16 cellular contexts compared by ENCODE assay signal in the genomic region with DNA sequence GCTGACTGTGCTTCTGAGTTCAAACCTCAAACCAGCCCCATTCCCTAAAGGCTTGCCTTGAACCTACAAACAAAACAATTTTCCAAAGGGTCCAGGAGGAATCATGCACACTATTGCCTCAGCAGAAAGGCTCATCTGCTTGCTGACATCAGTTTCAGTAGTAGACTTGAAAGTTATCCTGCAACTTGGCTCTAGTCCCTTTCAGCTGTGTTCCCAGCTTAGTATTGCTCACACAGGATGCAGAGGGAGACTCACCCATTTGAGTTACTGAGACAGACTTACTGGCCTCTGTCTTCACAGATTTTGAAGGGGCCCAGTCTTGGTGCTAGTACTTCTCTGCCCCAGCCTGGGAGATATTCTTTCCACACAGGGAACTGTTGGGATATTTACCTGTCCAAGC. TPM values are rescaled to one million over a fixed set of nuclear protein-coding genes. Genes with fewer than 3 reads are reported as not detected.
DNase-seq lines count a peak whose midpoint lies in the region; TF ChIP-seq lines count a peak whose summit lies in the region.
"Had no signal": no experiment of that assay in that cellular context is flagged by ENCODE, and none has a peak within 500 bp of the region (broad histone marks: within the 10 kb centered on the region; RNA-seq: fewer than 3 reads in every experiment).

No MANE protein-coding gene starts in this region.

- H3K79me2 ChIP-seq in MM.1S (ENCODE audit: low read length): no peaks in the 10 kb centered on the region

- H3K9ac ChIP-seq in colonic mucosa (ENCODE audit: low read depth in 2 of 2, low read length in 2 of 2) (no peak overlapping the region), MM.1S (ENCODE audit: low read length) (no peak overlapping the region)

- H3K4me1 Mint-ChIP-seq in HFFc6 (ENCODE audit: low read depth): peaks cover 37% of the 10 kb centered on the region
- H3K4me1 Mint-ChIP-seq: immature natural killer cell; naive thymus-derived CD4-positive, alpha-beta T cell had no signal

- no peaks in the 10 kb centered on the region for H3K36me3 ChIP-seq in brain microvascular endothelial cell (replicated peaks)
- no peaks in the 10 kb centered on the region for H3K36me3 ChIP-seq in colonic mucosa
- no peaks in the 10 kb centered on the region for H3K36me3 ChIP-seq in MM.1S (replicated peaks; ENCODE audit: insufficient read depth, low read length)
- no peaks in the 10 kb centered on the region for H3K36me3 ChIP-seq in prostate gland

- H3K4me3 ChIP-seq in brain microvascular endothelial cell (ENCODE audit: low read depth, low read length): no peak overlapping the region
- no peak overlapping the region for H3K4me3 ChIP-seq in colonic mucosa
- no peak overlapping the region for H3K4me3 ChIP-seq in MM.1S (ENCODE audit: low read length)
- no peak overlapping the region for H3K4me3 ChIP-seq in prostate gland
- H3K4me3 ChIP-seq: smooth muscle cell, testis had no signal

- H3K27ac Mint-ChIP-seq in HFFc6: peak overlapping the region; percentile 82
- H3K27ac Mint-ChIP-seq: immature natural killer cell; naive thymus-derived CD4-positive, alpha-beta T cell had no signal

- peak; percentile 38 for DNase-seq in EL
- peak; percentile 69 for DNase-seq in HFFc6
- DNase-seq in brain microvascular endothelial cell: peak; percentile 52
- peak; percentile 38 for DNase-seq in kidney tubule cell (ENCODE audit: low spot score)
- DNase-seq in activated naive CD4-positive, alpha-beta T cell (lab: John Stamatoyannopoulos, UW): no peak
- no peak for DNase-seq in colonic mucosa
- DNase-seq in MM.1S: no peak
- no peak for DNase-seq in prostate gland (ENCODE audit: low spot score)
- DNase-seq: immature natural killer cell; naive thymus-derived CD4-positive, alpha-beta T cell; NCI-H146; NCI-H345; posterior cingulate gyrus; SHP77; testis had no signal

- H3K4me1 ChIP-seq in colonic mucosa (no peaks in the 10 kb centered on the region), MM.1S (ENCODE audit: low read length) (0 out of 2 replicates have a peak, but pooled peaks cover 6% of the 10 kb centered on the region), prostate gland (replicated peaks) (no peaks in the 10 kb centered on the region)
- H3K4me1 ChIP-seq: testis had no signal

- H4K20me1 ChIP-seq in MM.1S (ENCODE audit: insufficient read depth, low read length): no peaks in the 10 kb centered on the region

- no peaks in the 10 kb centered on the region for H3K27me3 ChIP-seq in brain microvascular endothelial cell (replicated peaks)
- H3K27me3 ChIP-seq in colonic mucosa: no peaks in the 10 kb centered on the region
- H3K27me3 ChIP-seq in MM.1S (replicated peaks; ENCODE audit: insufficient read depth, low read length): no peaks in the 10 kb centered on the region
- H3K27me3 ChIP-seq in prostate gland (replicated peaks; ENCODE audit: insufficient read depth): no peaks in the 10 kb centered on the region
- H3K27me3 ChIP-seq: testis had no signal

- TF ChIP-seq CTCF in HFFc6 (IDR thresholded peaks at IDR 0.05) (no peak), brain microvascular endothelial cell (IDR thresholded peaks at IDR 0.05; ENCODE audit: low read depth, low read length, missing control alignments) (no peak), colonic mucosa (IDR thresholded peaks at IDR 0.05) (no peak), MM.1S (IDR thresholded peaks at IDR 0.05; ENCODE audit: low read length) (no peak), prostate gland (IDR thresholded peaks at IDR 0.05) (no peak)

- TF ChIP-seq POLR2A in prostate gland (IDR thresholded peaks at IDR 0.05): no peak

- peaks cover 24% of the 10 kb centered on the region for H3K9me3 Mint-ChIP-seq in HFFc6

- no peaks in the 10 kb centered on the region; the same call in 1 of the 2 replicates for H3K27me3 Mint-ChIP-seq in HFFc6 (ENCODE audit: insufficient read depth)

- H3F3A ChIP-seq in MM.1S (ENCODE audit: insufficient read depth, low read length): no peaks in the 10 kb centered on the region

- intact Hi-C loops in colonic mucosa (cut with DNase I): no loop called here
- intact Hi-C loops in prostate gland (cut with DNase I): no loop called here

- H3K9me3 ChIP-seq in colonic mucosa (no peaks in the 10 kb centered on the region), MM.1S (replicated peaks; ENCODE audit: insufficient read depth, low read length) (no peaks in the 10 kb centered on the region), prostate gland (no peaks in the 10 kb centered on the region)
- H3K9me3 ChIP-seq: testis had no signal

- H3K36me3 Mint-ChIP-seq in HFFc6 (ENCODE audit: low read depth): peaks cover 13% of the 10 kb centered on the region

- no peak overlapping the region for H3K4me3 Mint-ChIP-seq in HFFc6
- H3K4me3 Mint-ChIP-seq: immature natural killer cell; naive thymus-derived CD4-positive, alpha-beta T cell had no signal

- H3K9me2 ChIP-seq in MM.1S (replicated peaks; ENCODE audit: insufficient read depth, low read length): no peaks in the 10 kb centered on the region

- no peak overlapping the region for H2AFZ ChIP-seq in MM.1S (ENCODE audit: low read length)

- H3K27ac ChIP-seq in brain microvascular endothelial cell (no peak overlapping the region), colonic mucosa (no peak overlapping the region), MM.1S (ENCODE audit: low read length) (no peak overlapping the region), prostate gland (no peak overlapping the region)
- H3K27ac ChIP-seq: testis had no signal

- in situ Hi-C loops in brain microvascular endothelial cell (cut with HindIII; ENCODE audit: low pct_ligation_motif_present, low sequenced_read_pairs): no loop called here

- no peak overlapping the region for H3K4me2 ChIP-seq in MM.1S (ENCODE audit: low read depth, low read length)
- H3K4me2 ChIP-seq: smooth muscle cell had no signal

RNA-seq across cellular contexts. Expression of gene TFB1M, which starts 38.5 kb away (rescaled TPM):
- 10 to 100 TPM; 16.7 to 23.0 (median 21.7) TPM for total RNA-seq in HFFc6 (2021; fragmentation: NEBNext Ultra II Directional; extraction: Animal tissue kit (Norgen Biotek cat#: 25700))
- total RNA-seq in colonic mucosa: 10 to 100 TPM; 17.8 to 27.9 TPM
- total RNA-seq in prostate gland: 10 to 100 TPM; 10.7 to 14.1 TPM

Comparison
In these comparisons a context has a peak if more than half of its experiments do, and no peak if none do; other contexts are left out.
1. DNase-seq: peak in EL (single experiment), HFFc6 (single experiment), brain microvascular endothelial cell (single experiment) and kidney tubule cell (single experiment); none in activated naive CD4-positive, alpha-beta T cell (0 of 4), colonic mucosa (single experiment), MM.1S (single experiment) and prostate gland (single experiment).